20 cellular contexts compared by ENCODE assay signal in the genomic region with DNA sequence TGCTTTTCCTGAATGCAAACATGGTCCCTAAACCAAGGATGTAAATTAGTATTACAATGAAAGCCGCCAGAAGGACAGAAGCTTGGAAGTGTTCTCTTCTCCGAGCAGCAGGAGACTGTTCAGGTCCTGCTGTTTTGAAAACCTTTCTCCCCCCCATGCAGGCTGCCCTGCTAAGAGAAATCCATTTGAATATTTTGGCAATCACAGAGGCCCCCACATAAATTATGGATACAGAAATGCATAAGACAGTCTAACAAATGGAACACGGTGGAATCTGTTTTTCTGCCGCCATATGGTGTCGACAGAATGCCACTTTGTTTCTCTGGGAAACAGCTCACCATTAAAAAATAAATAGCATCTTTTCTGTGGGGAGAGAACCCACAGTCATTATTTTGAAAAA.
A peak's percentile ranks its signal among the peaks of the same experiment; 100 is the strongest.
DNase-seq lines count a peak whose midpoint lies in the region; ATAC-seq, FAIRE-seq and TF ChIP-seq lines count a peak whose summit lies in the region.
"Had no signal": no experiment of that assay in that cellular context is flagged by ENCODE, and none has a peak within 500 bp of the region (broad histone marks: within the 10 kb centered on the region; RNA-seq: fewer than 3 reads in every experiment).

No MANE protein-coding gene starts in this region.

- TF ChIP-seq POLR2A in GM12891 (IDR thresholded peaks at IDR 0.05; ENCODE audit: low read depth, low read length) = no peak
- no peak for TF ChIP-seq POLR2A in right lobe of liver (IDR thresholded peaks at IDR 0.05)

- H3K27ac ChIP-seq in right lobe of liver = no peak overlapping the region
- H3K27ac ChIP-seq: PC-9, SJCRH30 had no signal

- no peaks in the 10 kb centered on the region for H3K27me3 ChIP-seq in right lobe of liver
- H3K27me3 ChIP-seq: BE2C, SJCRH30 had no signal

- H3K36me3 ChIP-seq in right lobe of liver = no peaks in the 10 kb centered on the region
- H3K36me3 ChIP-seq: BE2C, SJCRH30 had no signal

- peaks cover 35% of the 10 kb centered on the region for H3K4me1 Mint-ChIP-seq in glutamatergic neuron (ENCODE audit: low read depth, unreplicated experiment)
- H3K4me1 Mint-ChIP-seq: CD4-positive, CD25-positive, alpha-beta regulatory T cell had no signal

- no peak for FAIRE-seq in GM12891 (lab: Jason Lieb, UNC)

- TF ChIP-seq CTCF in glutamatergic neuron (IDR thresholded peaks at IDR 0.05; ENCODE audit: partially characterized antibody, unreplicated experiment) = no peak
- TF ChIP-seq CTCF in right lobe of liver (IDR thresholded peaks at IDR 0.05) = no peak

- no peak for ATAC-seq in GM21723 (IDR thresholded peaks at IDR 0.05; ENCODE audit: unreplicated experiment)
- ATAC-seq in right lobe of liver = no peak

- H3K9me3 ChIP-seq in right lobe of liver = no peaks in the 10 kb centered on the region
- H3K9me3 ChIP-seq: BE2C, Caco-2, SJCRH30 had no signal

- H3K9me3 Mint-ChIP-seq in glutamatergic neuron (ENCODE audit: unreplicated experiment) = peaks cover 14% of the 10 kb centered on the region

- no peak overlapping the region for H3K4me3 ChIP-seq in right lobe of liver
- H3K4me3 ChIP-seq: PC-9, SJCRH30 had no signal

- intact Hi-C loops in right lobe of liver (cut with DNase I) = no loop called here

- H3K4me3 Mint-ChIP-seq in glutamatergic neuron (ENCODE audit: unreplicated experiment) = peak overlapping the region; percentile 60
- H3K4me3 Mint-ChIP-seq: CD4-positive, CD25-positive, alpha-beta regulatory T cell; HFFc6 had no signal

- H3K27ac Mint-ChIP-seq in glutamatergic neuron (ENCODE audit: unreplicated experiment) = peak overlapping the region; percentile 96
- H3K27ac Mint-ChIP-seq: CD4-positive, CD25-positive, alpha-beta regulatory T cell; HFFc6 had no signal

- H3K4me1 ChIP-seq in right lobe of liver = no peaks in the 10 kb centered on the region
- H3K4me1 ChIP-seq: BE2C, Caco-2, SJCRH30 had no signal

- 66% methylated on average over 5 of the region's 5 CpGs for WGBS in right lobe of liver (ENCODE audit: insufficient coverage, low coverage, low lambda C conversion rate, missing lambda C conversion rate)

- no peaks in the 10 kb centered on the region for H3K36me3 Mint-ChIP-seq in glutamatergic neuron (ENCODE audit: unreplicated experiment)
- H3K36me3 Mint-ChIP-seq: CD4-positive, CD25-positive, alpha-beta regulatory T cell had no signal

- H3K27me3 Mint-ChIP-seq in glutamatergic neuron (ENCODE audit: unreplicated experiment) = peaks cover 7% of the 10 kb centered on the region
- H3K27me3 Mint-ChIP-seq: CD4-positive, CD25-positive, alpha-beta regulatory T cell had no signal

- DNase-seq in Ammon's horn (ENCODE audit: low spot score) (peak; percentile 45), NCI-H2171 (lab: John Stamatoyannopoulos, UW) (peak; percentile 69), NCI-H69 (lab: John Stamatoyannopoulos, UW) (peak; percentile 23), glutamatergic neuron (peak; percentile 51), SIG-M5 treated with dmso at 0.1 percent for 504 hours (lab: John Stamatoyannopoulos, UW; ENCODE audit: unreplicated experiment) (no peak), GM12891 (ENCODE audit: insufficient read length, low spot score) (no peak), right lobe of liver (no peak)
- DNase-seq: 8988T; BE2C; Caco-2; CD4-positive, CD25-positive, alpha-beta regulatory T cell; DMS53; H7; HFFc6; KG1; NCI-H187 treated with DMSO at 0.1 percent for 48 hours; NCI-H345; PC-9 had no signal

TF ChIP-seq in GM12891, 5 proteins besides CTCF, POLR2A, EP300 and RAD21:
- no peak for TF ChIP-seq SPI1 (IDR thresholded peaks at IDR 0.05; ENCODE audit: low read depth, low read length)
- TF ChIP-seq POU2F2 (IDR thresholded peaks at IDR 0.05; ENCODE audit: low read depth, low read length) = no peak
- no peak for TF ChIP-seq PAX5 (IDR thresholded peaks at IDR 0.05; ENCODE audit: insufficient read depth, low read length, severe bottlenecking)
- TF ChIP-seq TAF1 (IDR thresholded peaks at IDR 0.05; ENCODE audit: low read depth, low read length) = no peak
- no peak for TF ChIP-seq POLR2AphosphoS5 (IDR thresholded peaks at IDR 0.05; ENCODE audit: low read depth, low read length)

Comparison
In these comparisons a context has a peak if more than half of its experiments do, and no peak if none do; other contexts are left out.
1. DNase-seq: peak in Ammon's horn (single experiment), NCI-H2171 (single experiment), NCI-H69 (single experiment) and glutamatergic neuron (single experiment); none in SIG-M5 treated with dmso at 0.1 percent for 504 hours (single experiment), GM12891 (single experiment) and right lobe of liver (0 of 3).